ENCODE assay signal across 22 cellular contexts in the genomic region with DNA sequence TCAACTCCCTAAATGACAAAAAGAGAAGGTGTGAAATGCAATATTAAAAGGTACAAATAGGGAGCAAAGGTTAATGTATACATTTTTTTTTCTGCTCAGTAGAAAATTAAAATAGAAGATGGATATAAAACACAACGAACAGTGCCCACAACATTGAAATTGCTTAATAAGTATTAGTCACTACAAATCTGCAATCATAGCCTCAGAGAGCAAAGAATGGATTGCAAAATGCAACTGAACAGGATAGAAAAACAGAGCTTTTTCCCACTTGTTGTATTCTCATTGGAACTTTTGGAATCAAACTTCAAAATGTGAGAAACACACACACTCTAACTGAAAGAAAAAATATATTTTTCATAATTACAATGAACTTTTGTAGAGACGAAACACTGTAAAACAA.
"Had no signal": no experiment of that assay in that cellular context is flagged by ENCODE, and none has a peak within 500 bp of the region (broad histone marks: within the 10 kb centered on the region; RNA-seq: fewer than 3 reads in every experiment).

No MANE protein-coding gene starts in this region.

- H3K36me3 Mint-ChIP-seq: memory B cell; natural killer cell; stimulated activated naive B cell treated with anti-CD40 and anti-IgM and Interleukin-4, amounts not matched to agents 10 μg/mL and 1 μg/mL and 100 μg/mL, for 72 hours had no signal

- H3K9me3 ChIP-seq: esophagus squamous epithelium, gastrocnemius medialis, lower lobe of right lung, pancreas, right lobe of liver, transverse colon, upper lobe of right lung, uterus had no signal

- H3K4me1 Mint-ChIP-seq: memory B cell; natural killer cell; stimulated activated naive B cell treated with anti-CD40 and anti-IgM and Interleukin-4, amounts not matched to agents 10 μg/mL and 1 μg/mL and 100 μg/mL, for 72 hours had no signal

- H3K27me3 ChIP-seq: esophagus squamous epithelium, gastrocnemius medialis, right lobe of liver, transverse colon, upper lobe of right lung, uterus had no signal

- H3K9me3 Mint-ChIP-seq: natural killer cell had no signal

- H3K4me3 Mint-ChIP-seq: effector memory CD8-positive, alpha-beta T cell; memory B cell; natural killer cell; stimulated activated naive B cell treated with anti-CD40 and anti-IgM and Interleukin-4, amounts not matched to agents 10 μg/mL and 1 μg/mL and 100 μg/mL, for 72 hours; stimulated activated naive CD8-positive, alpha-beta T cell treated with anti-CD3 and anti-CD28 coated beads, Interleukin-15, Interleukin-2, amounts not matched to agents 100 ng/mL and 50 ng/mL, for 24 hours had no signal

- H3K27ac ChIP-seq: esophagus squamous epithelium, gastrocnemius medialis, lower lobe of right lung, pancreas, right lobe of liver, transverse colon, upper lobe of right lung, uterus had no signal

- DNase-seq: cortex of kidney; effector memory CD8-positive, alpha-beta T cell; erythroblast; esophagus squamous epithelium; foreskin fibroblast; gastrocnemius medialis; head of caudate nucleus; left ventricle myocardium superior; lower lobe of right lung; natural killer cell; pancreas; right lobe of liver; small intestine; stimulated activated CD4-positive, alpha-beta T cell treated with anti-CD3 and anti-CD28 coated beads, Interleukin-15, amount 100 ng/mL, for 24 hours; stimulated activated CD4-positive, alpha-beta T cell treated with anti-CD3 and anti-CD28 coated beads, Interleukin-2, amount 100 ng/mL, for 48 hours; stimulated activated naive B cell treated with anti-CD40 and anti-IgM and Interleukin-4, amounts not matched to agents 10 μg/mL and 1 μg/mL and 100 μg/mL, for 72 hours; transverse colon; upper lobe of right lung; uterus had no signal

- H3K4me3 ChIP-seq: esophagus squamous epithelium, gastrocnemius medialis, lower lobe of right lung, pancreas, right lobe of liver, transverse colon, upper lobe of right lung, uterus had no signal

- H3K4me1 ChIP-seq: esophagus squamous epithelium, gastrocnemius medialis, lower lobe of right lung, pancreas, right lobe of liver, transverse colon, upper lobe of right lung, uterus had no signal

- H3K27me3 Mint-ChIP-seq: effector memory CD8-positive, alpha-beta T cell; memory B cell; progenitor cell of endocrine pancreas; stimulated activated naive B cell treated with anti-CD40 and anti-IgM and Interleukin-4, amounts not matched to agents 10 μg/mL and 1 μg/mL and 100 μg/mL, for 72 hours; stimulated activated naive CD8-positive, alpha-beta T cell treated with anti-CD3 and anti-CD28 coated beads, Interleukin-15, Interleukin-2, amounts not matched to agents 100 ng/mL and 50 ng/mL, for 24 hours had no signal

- H3K27ac Mint-ChIP-seq: effector memory CD8-positive, alpha-beta T cell; memory B cell; natural killer cell; progenitor cell of endocrine pancreas; stimulated activated naive B cell treated with anti-CD40 and anti-IgM and Interleukin-4, amounts not matched to agents 10 μg/mL and 1 μg/mL and 100 μg/mL, for 72 hours; stimulated activated naive CD8-positive, alpha-beta T cell treated with anti-CD3 and anti-CD28 coated beads, Interleukin-15, Interleukin-2, amounts not matched to agents 100 ng/mL and 50 ng/mL, for 24 hours had no signal

- H3K36me3 ChIP-seq: esophagus squamous epithelium, gastrocnemius medialis, lower lobe of right lung, pancreas, right lobe of liver, transverse colon, upper lobe of right lung, uterus had no signal
